Comparison of ENCODE assay signal across 23 cellular contexts in genomic region chr17:41767324-41768042, GRCh38.
"Had no signal": no experiment of that assay in that cellular context is flagged by ENCODE, and none has a peak within 500 bp of the region (broad histone marks: within the 10 kb centered on the region; RNA-seq: fewer than 3 reads in every experiment).

No MANE protein-coding gene starts in this region.

- H3K9me3 Mint-ChIP-seq: activated naive CD4-positive, alpha-beta T cell treated with anti-CD3 and anti-CD28 coated beads, Interleukin-2, amount 50 U/mL, for 72 hours; activated T-cell treated with anti-CD3 and anti-CD28 coated beads, Interleukin-2, amount 50 U/mL, for 72 hours; memory B cell; naive thymus-derived CD8-positive, alpha-beta T cell; T-helper 1 cell treated with Interleukin-12 subunit alpha and Interleukin-12 subunit beta and Interleukin-4 antibody, amounts not matched to agents 30 μg/mL and 1 μg/mL, for 36 hours had no signal

- DNase-seq: activated CD4-positive, alpha-beta T cell treated with anti-CD3 and anti-CD28 coated beads for 4 hours; activated CD4-positive, alpha-beta T cell treated with anti-CD3 and anti-CD28 coated beads, Interleukin-2, amount 50 U/mL, for 4 hours; activated naive CD4-positive, alpha-beta T cell; activated T-cell treated with anti-CD3 and anti-CD28 coated beads for 4 hours; activated T-cell treated with anti-CD3 and anti-CD28 coated beads, Interleukin-2, amount 50 U/mL, for 72 hours; central memory CD4-positive, alpha-beta T cell; foreskin fibroblast; head of caudate nucleus; hypothalamus; kidney glomerular epithelial cell; naive thymus-derived CD8-positive, alpha-beta T cell; stimulated activated CD4-positive, alpha-beta T cell treated with anti-CD3 and anti-CD28 coated beads, Interleukin-12 subunit alpha, Interleukin-12 subunit beta, amount 100 ng/mL, for 4 hours; stimulated activated CD4-positive, alpha-beta T cell treated with anti-CD3 and anti-CD28 coated beads, Interleukin-4, amount 100 ng/mL, for 1 hour; stomach; T-helper 9 cell; thyroid gland; upper lobe of right lung had no signal

- H3K4me3 Mint-ChIP-seq: activated T-cell treated with anti-CD3 and anti-CD28 coated beads, Interleukin-2, amount 50 U/mL, for 72 hours; memory B cell; naive thymus-derived CD8-positive, alpha-beta T cell; T-helper 1 cell treated with Interleukin-12 subunit alpha and Interleukin-12 subunit beta and Interleukin-4 antibody, amounts not matched to agents 30 μg/mL and 1 μg/mL, for 36 hours had no signal

- ATAC-seq: activated naive CD4-positive, alpha-beta T cell treated with anti-CD3 and anti-CD28 coated beads, Interleukin-2, amount 50 U/mL, for 72 hours; activated T-cell treated with anti-CD3 and anti-CD28 coated beads, Interleukin-2, amount 50 U/mL, for 72 hours; esophagus mucosa; left lobe of liver; naive thymus-derived CD8-positive, alpha-beta T cell; sciatic nerve; upper lobe of right lung had no signal

- H3K27ac Mint-ChIP-seq: activated naive CD4-positive, alpha-beta T cell treated with anti-CD3 and anti-CD28 coated beads, Interleukin-2, amount 50 U/mL, for 72 hours; activated T-cell treated with anti-CD3 and anti-CD28 coated beads, Interleukin-2, amount 50 U/mL, for 72 hours; memory B cell; T-helper 1 cell treated with Interleukin-12 subunit alpha and Interleukin-12 subunit beta and Interleukin-4 antibody, amounts not matched to agents 30 μg/mL and 1 μg/mL, for 36 hours had no signal

- H3K27me3 Mint-ChIP-seq: memory B cell; naive thymus-derived CD8-positive, alpha-beta T cell had no signal

- H3K36me3 Mint-ChIP-seq: activated naive CD4-positive, alpha-beta T cell treated with anti-CD3 and anti-CD28 coated beads, Interleukin-2, amount 50 U/mL, for 72 hours had no signal
